Comparison of ENCODE assay signal across 8 cellular contexts in the genomic region with DNA sequence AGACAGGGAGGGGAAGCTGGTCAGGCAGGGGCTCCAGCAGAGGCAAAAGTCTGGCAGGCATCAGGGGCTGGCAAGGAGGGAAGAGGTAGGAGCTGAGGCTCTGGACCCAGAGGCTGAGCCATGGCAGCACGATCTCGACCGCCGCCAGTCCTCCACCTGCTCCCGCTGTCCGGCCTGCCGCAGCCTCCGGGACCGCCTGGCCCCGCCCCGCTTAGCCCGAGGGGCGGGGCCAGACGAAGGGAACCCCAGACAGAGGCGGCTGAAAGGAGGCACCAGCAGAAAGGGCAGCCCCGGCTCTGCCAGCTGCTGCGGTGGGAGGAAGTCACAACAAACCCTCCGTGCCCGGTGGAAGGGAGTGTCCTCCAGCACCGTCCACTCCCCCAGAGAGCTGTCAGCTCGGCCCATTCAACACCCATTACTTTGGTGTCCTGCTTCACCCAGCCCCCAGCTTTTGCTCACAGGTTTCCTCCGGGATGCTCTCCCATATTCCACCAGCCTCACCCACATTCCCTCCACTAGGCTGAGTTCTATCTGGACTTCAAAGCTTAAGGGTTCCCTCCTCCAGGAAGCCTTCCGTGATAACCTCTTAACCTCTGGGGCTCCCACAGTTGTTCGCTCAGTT. TPM values are rescaled to one million over a fixed set of nuclear protein-coding genes. Genes with fewer than 3 reads are reported as not detected.
A peak's percentile ranks its signal among the peaks of the same experiment; 100 is the strongest.
DNase-seq lines count a peak whose midpoint lies in the region; ATAC-seq and TF ChIP-seq lines count a peak whose summit lies in the region.

A gene with protein sequence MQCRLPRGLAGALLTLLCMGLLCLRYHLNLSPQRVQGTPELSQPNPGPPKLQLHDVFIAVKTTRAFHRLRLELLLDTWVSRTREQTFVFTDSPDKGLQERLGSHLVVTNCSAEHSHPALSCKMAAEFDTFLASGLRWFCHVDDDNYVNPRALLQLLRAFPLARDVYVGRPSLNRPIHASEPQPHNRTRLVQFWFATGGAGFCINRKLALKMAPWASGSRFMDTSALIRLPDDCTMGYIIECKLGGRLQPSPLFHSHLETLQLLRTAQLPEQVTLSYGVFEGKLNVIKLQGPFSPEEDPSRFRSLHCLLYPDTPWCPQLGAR (minus strand): TSS at position 161 of the 622 bp plus-strand sequence. CDS start 207 bp downstream, outside the sequence.

- intact Hi-C loops in head of caudate nucleus (cut with DNase I) = no loop called here

- peak; percentile 86 for DNase-seq in AG20443 (ENCODE audit: low spot score)
- peak; percentile 42 for DNase-seq in SK-N-DZ (ENCODE audit: low spot score)
- DNase-seq in activated naive CD4-positive, alpha-beta T cell treated with Interleukin-2 at 50 U/mL for 16 hours = peak; percentile 75
- peak in 41 of 42 donors; percentile 9 to 69 (median 46) for DNase-seq in head of caudate nucleus
- peak; percentile 24 for DNase-seq in progenitor cell of endocrine pancreas (ENCODE audit: low spot score, unreplicated experiment)
- peak; percentile 67 for DNase-seq in ureter (ENCODE audit: low spot score)

- peaks cover 8% of the 10 kb centered on the region for H3K36me3 Mint-ChIP-seq in progenitor cell of endocrine pancreas (ENCODE audit: insufficient read depth)

- peaks cover 25% of the 10 kb centered on the region for H3K4me1 Mint-ChIP-seq in progenitor cell of endocrine pancreas (ENCODE audit: low read depth)

- H3K27me3 Mint-ChIP-seq in progenitor cell of endocrine pancreas = peaks cover 7% of the 10 kb centered on the region

- TF ChIP-seq POLR2A in GM18951 (IDR thresholded peaks at IDR 0.05; ENCODE audit: extremely low read depth, insufficient read depth, insufficient read length) = peak; percentile 78

- in situ Hi-C loops in GM18951 (cut with MboI; ENCODE audit: low sequenced_read_pairs, unreplicated experiment) = no loop called here

- H3K9me3 Mint-ChIP-seq in progenitor cell of endocrine pancreas (ENCODE audit: low read depth) = no peaks in the 10 kb centered on the region

- H3K27ac Mint-ChIP-seq in progenitor cell of endocrine pancreas = peak within 1 kb of the TSS; percentile 34

- no peak for TF ChIP-seq CTCF in progenitor cell of endocrine pancreas (IDR thresholded peaks at IDR 0.05; ENCODE audit: unreplicated experiment)

- ATAC-seq in HG03521 (IDR thresholded peaks at IDR 0.05; ENCODE audit: unreplicated experiment) = peak; percentile 46

- no peak within 1 kb of the TSS for H3K4me3 Mint-ChIP-seq in progenitor cell of endocrine pancreas (ENCODE audit: low read depth)

RNA-seq across cellular contexts. Expression of the gene that starts here (rescaled TPM):
- polyA plus RNA-seq in SK-N-DZ (2014; cell fraction: cytosol; rRNA removed) = 16.3 and 24.6 TPM in 2 replicates
- polyA plus RNA-seq in SK-N-DZ (2014; cell fraction: nucleus; rRNA removed) = 10.8 and 20.0 TPM in 2 replicates
- total RNA-seq in progenitor cell of endocrine pancreas (3.2 and 5.9 TPM in 2 replicates), ureter (20.3 TPM)

Comparison
In these comparisons a context has a peak if more than half of its experiments do, and no peak if none do; other contexts are left out.
1. Peak in every context shown above with its lines: DNase-seq and ATAC-seq.
2. DNase-seq: peak in every context shown above with its lines; median percentile 86 in AG20443; 75 in activated naive CD4-positive, alpha-beta T cell treated with Interleukin-2 at 50 U/mL for 16 hours; 67 in ureter; 46 in head of caudate nucleus; 42 in SK-N-DZ; 24 in progenitor cell of endocrine pancreas.